In the genomic region with DNA sequence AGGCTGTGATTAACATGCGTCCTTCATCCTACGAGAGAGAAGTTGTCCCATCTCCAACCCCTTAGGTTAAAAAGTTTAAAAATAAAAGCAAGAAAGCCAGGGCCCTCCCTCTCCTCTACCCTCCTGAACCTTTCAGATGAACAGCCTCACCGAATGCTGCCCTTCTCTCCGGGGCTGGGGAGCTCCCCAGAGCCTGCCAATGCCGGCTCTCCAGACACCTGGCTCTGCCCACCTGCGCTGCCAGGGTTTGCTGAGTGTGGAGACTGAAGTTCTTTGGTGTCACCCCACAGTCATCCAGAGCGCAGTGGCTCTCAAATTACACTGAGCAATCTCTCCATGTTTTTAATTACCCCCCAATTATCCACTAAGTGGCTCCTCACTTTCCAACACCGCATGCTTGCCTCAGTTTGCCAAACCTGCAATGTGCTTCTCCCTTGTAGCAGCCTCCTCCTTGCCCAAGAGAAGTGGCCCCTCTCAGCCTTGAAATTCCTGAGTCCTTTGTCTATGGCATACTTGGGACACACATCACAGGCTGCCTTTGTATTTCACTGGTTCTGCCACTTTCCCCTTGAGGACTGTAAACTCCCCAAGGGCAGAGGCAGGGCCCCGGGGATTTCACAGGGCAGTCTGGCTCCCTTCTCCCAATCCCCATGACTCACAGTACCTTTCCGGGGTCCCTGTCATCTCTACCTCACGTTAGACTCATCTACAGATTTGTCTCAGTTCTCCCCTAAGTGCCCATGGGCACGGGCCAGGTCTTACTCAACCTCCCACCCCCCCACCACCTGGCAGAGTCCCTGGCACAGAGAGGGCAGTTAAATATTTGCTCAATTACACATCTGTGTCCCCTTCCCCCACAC, we compare ENCODE assay signal across 8 cellular contexts. TPM values are rescaled to one million over a fixed set of nuclear protein-coding genes. Genes with fewer than 3 reads are reported as not detected.
DNase-seq lines count a peak whose midpoint lies in the region; ATAC-seq and TF ChIP-seq lines count a peak whose summit lies in the region.

No MANE protein-coding gene starts in this region.

- peak overlapping the region; percentile 84 for H3K4me3 ChIP-seq in GM12864 (ENCODE audit: low read depth, low read length)

- DNase-seq in GM12864 (ENCODE audit: low read depth) (no peak), NCI-H510A treated with DMSO at 0.1 percent for 48 hours (lab: John Stamatoyannopoulos, UW) (peak; percentile 63), globus pallidus (ENCODE audit: low spot score) (peak; percentile 29), renal cortical epithelial cell (ENCODE audit: low read depth) (peak; percentile 90), NCI-H524 (lab: John Stamatoyannopoulos, UW) (no peak), NCI-H446 (lab: John Stamatoyannopoulos, UW) (no peak)
- peak; percentile 61 for DNase-seq in activated T-helper 9 cell treated with anti-CD3 and anti-CD28 coated beads, Interleukin-2, amount 50 U/mL, for 16 hours (ENCODE audit: low read depth)

- no peak for TF ChIP-seq CTCF in GM12864 (IDR thresholded peaks at IDR 0.05; ENCODE audit: low read depth, low read length, missing control alignments)

- ATAC-seq in GM18858 (IDR thresholded peaks at IDR 0.05; ENCODE audit: unreplicated experiment), result no peak

RNA-seq across cellular contexts. Expression of gene MYH9, which starts 2.0 kb away (rescaled TPM):
- 1,031 and 1,268 TPM in 2 replicates for total RNA-seq in renal cortical epithelial cell

Comparison
In these comparisons a context has a peak if more than half of its experiments do, and no peak if none do; other contexts are left out.
1. DNase-seq: peak in NCI-H510A treated with DMSO at 0.1 percent for 48 hours (single experiment), activated T-helper 9 cell treated with anti-CD3 and anti-CD28 coated beads, Interleukin-2, amount 50 U/mL, for 16 hours (single experiment), globus pallidus (single experiment) and renal cortical epithelial cell (single experiment); none in GM12864 (single experiment), NCI-H524 (0 of 2) and NCI-H446 (0 of 2).